Comparison of ENCODE assay signal across 1 cellular context in genomic region chr4:44425614-44426208, GRCh38.
TF ChIP-seq lines count a peak whose summit lies in the region.

No MANE protein-coding gene starts in this region.

TF ChIP-seq in HepG2, 621 proteins besides CTCF, POLR2A, EP300 and RAD21 (continued from another document):
- no peak for TF ChIP-seq STAT6 (CRISPR knock-in tag; IDR thresholded peaks at IDR 0.05; ENCODE audit: borderline replicate concordance)
